In genomic region chr16:56428087-56428486, GRCh38 we compare ENCODE assay signal across 20 cellular contexts. TPM values are rescaled to one million over a fixed set of nuclear protein-coding genes. Genes with fewer than 3 reads are reported as not detected.
A peak's percentile ranks its signal among the peaks of the same experiment; 100 is the strongest.
DNase-seq lines count a peak whose midpoint lies in the region; ATAC-seq, FAIRE-seq and TF ChIP-seq lines count a peak whose summit lies in the region.
"Had no signal": no experiment of that assay in that cellular context is flagged by ENCODE, and none has a peak within 500 bp of the region (broad histone marks: within the 10 kb centered on the region; RNA-seq: fewer than 3 reads in every experiment).

No MANE protein-coding gene starts in this region.

- no peaks in the 10 kb centered on the region for H3K36me3 ChIP-seq in small intestine (ENCODE audit: control insufficient read depth in 2 of 2, insufficient read depth in 2 of 2, low read length in 2 of 2)

- H3K4me1 ChIP-seq in small intestine (ENCODE audit: control insufficient read depth in 2 of 2, insufficient read depth in 1 of 2, low read depth in 1 of 2, low read length in 1 of 2) = peaks cover under 1 to 4% of the 10 kb centered on the region in 2 donors

- H3K9me3 ChIP-seq in small intestine (ENCODE audit: control insufficient read depth, low read depth) = no peaks in the 10 kb centered on the region
- H3K9me3 ChIP-seq: MG63, Peyer's patch had no signal

- intact Hi-C loops in activated CD4-positive, alpha-beta T cell treated with anti-CD3 and anti-CD28 coated beads for 36 hours (cut with DNase I, micrococcal nuclease) = loop anchor here in 1 of 2 experiments (5.0 to 10.0 kb wide), 2 partner anchors 226 to 1307 kb away; partner anchors contain the start of gene KATNB1
- intact Hi-C loops in activated CD4-positive, alpha-beta T cell treated with anti-CD3 and anti-CD28 coated beads, Interleukin-2, amount 10 ng/mL, durations not matched to agents 24 days and 14 days (cut with micrococcal nuclease) = loop anchor here (10.0 kb wide), 1 partner anchor 233 kb away; the partner anchor contains the start of gene GNAO1

- no peak for FAIRE-seq in small intestine (lab: Jason Lieb, UNC)
- FAIRE-seq: GM12891, GM18507 had no signal

- DNase-seq in activated CD4-positive, alpha-beta T cell treated with anti-CD3 and anti-CD28 coated beads for 36 hours = peak; percentile 21
- no peak for DNase-seq in activated CD4-positive, alpha-beta T cell treated with anti-CD3 and anti-CD28 coated beads, Interleukin-2, amount 10 ng/mL, durations not matched to agents 24 days and 14 days
- peak; percentile 58 for DNase-seq in choroid plexus epithelial cell (ENCODE audit: low read depth)
- peak; percentile 57 for DNase-seq in iris pigment epithelial cell (ENCODE audit: low read depth)
- no peak for DNase-seq in stimulated activated effector memory CD8-positive, alpha-beta T cell treated with anti-CD3 and anti-CD28 coated beads, Interleukin-12 subunit alpha, Interleukin-12 subunit beta, amount 100 ng/mL, for 72 hours (ENCODE audit: low spot score in 2 of 2)
- DNase-seq in activated effector memory CD4-positive, alpha-beta T cell treated with Interleukin-2 at 50 U/mL for 16 hours = no peak
- DNase-seq in DMS114 treated with DMSO at 0.1 percent for 48 hours (lab: John Stamatoyannopoulos, UW; ENCODE audit: unreplicated experiment) = no peak
- no peak for DNase-seq in small intestine
- DNase-seq: GDM1, GOT3, MG63, NCI-H1092, NCI-H146, NCI-H2081 treated with DMSO at 0.1 percent for 48 hours, NCI-H510A treated with DMSO at 0.1 percent for 48 hours, Peyer's patch had no signal

- ATAC-seq in activated CD4-positive, alpha-beta T cell treated with anti-CD3 and anti-CD28 coated beads for 36 hours = peak; percentile 7
- peak; percentile 29 for ATAC-seq in stimulated activated effector memory CD8-positive, alpha-beta T cell treated with anti-CD3 and anti-CD28 coated beads, Interleukin-12 subunit alpha, Interleukin-12 subunit beta, amount 100 ng/mL, for 72 hours
- ATAC-seq: Right ventricle myocardium inferior had no signal

- H3K4me1 Mint-ChIP-seq in activated CD4-positive, alpha-beta T cell treated with anti-CD3 and anti-CD28 coated beads for 36 hours = peaks cover 34% of the 10 kb centered on the region
- H3K4me1 Mint-ChIP-seq in activated CD4-positive, alpha-beta T cell treated with anti-CD3 and anti-CD28 coated beads, Interleukin-2, amount 10 ng/mL, durations not matched to agents 24 days and 14 days = peaks cover 15% of the 10 kb centered on the region
- peaks cover 20% of the 10 kb centered on the region for H3K4me1 Mint-ChIP-seq in stimulated activated effector memory CD8-positive, alpha-beta T cell treated with anti-CD3 and anti-CD28 coated beads, Interleukin-12 subunit alpha, Interleukin-12 subunit beta, amount 100 ng/mL, for 72 hours

- WGBS in small intestine, 3 donors = 58 to 77% (median 61%) methylated on average over 2 of the region's 2 CpGs

- H3K27me3 Mint-ChIP-seq in activated CD4-positive, alpha-beta T cell treated with anti-CD3 and anti-CD28 coated beads for 36 hours = no peaks in the 10 kb centered on the region
- no peaks in the 10 kb centered on the region for H3K27me3 Mint-ChIP-seq in activated CD4-positive, alpha-beta T cell treated with anti-CD3 and anti-CD28 coated beads, Interleukin-2, amount 10 ng/mL, durations not matched to agents 24 days and 14 days

- TF ChIP-seq CTCF in choroid plexus epithelial cell (conservative IDR thresholded peaks at IDR 0.05; ENCODE audit: low read depth, low read length) = no peak

- no peak overlapping the region for H3K4me3 Mint-ChIP-seq in activated CD4-positive, alpha-beta T cell treated with anti-CD3 and anti-CD28 coated beads for 36 hours
- no peak overlapping the region for H3K4me3 Mint-ChIP-seq in activated CD4-positive, alpha-beta T cell treated with anti-CD3 and anti-CD28 coated beads, Interleukin-2, amount 10 ng/mL, durations not matched to agents 24 days and 14 days
- no peak overlapping the region for H3K4me3 Mint-ChIP-seq in stimulated activated effector memory CD8-positive, alpha-beta T cell treated with anti-CD3 and anti-CD28 coated beads, Interleukin-12 subunit alpha, Interleukin-12 subunit beta, amount 100 ng/mL, for 72 hours

- H3K27ac ChIP-seq in small intestine (ENCODE audit: low read depth in 1 of 2, low read length in 1 of 2) = no peak overlapping the region
- H3K27ac ChIP-seq: KMS-11, Peyer's patch had no signal

- CTCF ChIA-PET in activated CD4-positive, alpha-beta T cell treated with anti-CD3 and anti-CD28 coated beads for 36 hours (lab: Charles Lee) = interaction anchor here (2.3 kb wide), 1 partner anchor 22 kb away, joined by 9 read pairs; the partner anchor contains the start of genes NUDT21 and OGFOD1

- no peaks in the 10 kb centered on the region for H3K9me3 Mint-ChIP-seq in activated CD4-positive, alpha-beta T cell treated with anti-CD3 and anti-CD28 coated beads for 36 hours (ENCODE audit: low read depth)
- no peaks in the 10 kb centered on the region for H3K9me3 Mint-ChIP-seq in activated CD4-positive, alpha-beta T cell treated with anti-CD3 and anti-CD28 coated beads, Interleukin-2, amount 10 ng/mL, durations not matched to agents 24 days and 14 days
- no peaks in the 10 kb centered on the region for H3K9me3 Mint-ChIP-seq in stimulated activated effector memory CD8-positive, alpha-beta T cell treated with anti-CD3 and anti-CD28 coated beads, Interleukin-12 subunit alpha, Interleukin-12 subunit beta, amount 100 ng/mL, for 72 hours

- POLR2A ChIA-PET in activated CD4-positive, alpha-beta T cell treated with anti-CD3 and anti-CD28 coated beads for 36 hours (lab: Charles Lee) = interaction anchor here (0.9 to 1.8 kb wide), 2 partner anchors 19 to 24 kb away, joined by 3 to 6 read pairs; partner anchors contain the start of genes NUDT21 and OGFOD1

- H3K4me3 ChIP-seq in choroid plexus epithelial cell (ENCODE audit: low read depth, low read length) (no peak overlapping the region), small intestine (ENCODE audit: low read depth in 1 of 2, low read length in 2 of 2) (no peak overlapping the region)
- H3K4me3 ChIP-seq: MG63, Peyer's patch had no signal

- peak overlapping the region; percentile 19 for H3K27ac Mint-ChIP-seq in activated CD4-positive, alpha-beta T cell treated with anti-CD3 and anti-CD28 coated beads for 36 hours
- no peak overlapping the region for H3K27ac Mint-ChIP-seq in activated CD4-positive, alpha-beta T cell treated with anti-CD3 and anti-CD28 coated beads, Interleukin-2, amount 10 ng/mL, durations not matched to agents 24 days and 14 days
- peak overlapping the region; percentile 29 for H3K27ac Mint-ChIP-seq in stimulated activated effector memory CD8-positive, alpha-beta T cell treated with anti-CD3 and anti-CD28 coated beads, Interleukin-12 subunit alpha, Interleukin-12 subunit beta, amount 100 ng/mL, for 72 hours

- peaks cover 24% of the 10 kb centered on the region for H3K36me3 Mint-ChIP-seq in activated CD4-positive, alpha-beta T cell treated with anti-CD3 and anti-CD28 coated beads for 36 hours (ENCODE audit: low read depth)
- H3K36me3 Mint-ChIP-seq in activated CD4-positive, alpha-beta T cell treated with anti-CD3 and anti-CD28 coated beads, Interleukin-2, amount 10 ng/mL, durations not matched to agents 24 days and 14 days (ENCODE audit: low read depth) = peaks cover 32% of the 10 kb centered on the region
- H3K36me3 Mint-ChIP-seq in stimulated activated effector memory CD8-positive, alpha-beta T cell treated with anti-CD3 and anti-CD28 coated beads, Interleukin-12 subunit alpha, Interleukin-12 subunit beta, amount 100 ng/mL, for 72 hours = peaks cover 41% of the 10 kb centered on the region

- no peaks in the 10 kb centered on the region for H3K27me3 ChIP-seq in small intestine (ENCODE audit: control insufficient read depth in 2 of 2, insufficient read depth in 2 of 2, low read length in 2 of 2)
- H3K27me3 ChIP-seq: MG63, Peyer's patch had no signal

RNA-seq across cellular contexts. Expression of gene AMFR, which starts 2.7 kb away (rescaled TPM):
- total RNA-seq in activated CD4-positive, alpha-beta T cell treated with anti-CD3 and anti-CD28 coated beads for 36 hours = 10 to 100 TPM; 34.0 to 48.0 TPM
- 50.6 and 52.3 TPM in 2 replicates for total RNA-seq in activated CD4-positive, alpha-beta T cell treated with anti-CD3 and anti-CD28 coated beads, Interleukin-2, amount 10 ng/mL, durations not matched to agents 24 days and 14 days
- 10 to 100 TPM; 55.9 to 75.1 (median 65.8) TPM for polyA plus RNA-seq in small intestine

RNA-seq across cellular contexts. Expression of gene NUDT21, which starts 23.0 kb away (rescaled TPM):
- total RNA-seq in activated CD4-positive, alpha-beta T cell treated with anti-CD3 and anti-CD28 coated beads for 36 hours = 100 to 1,000 TPM; 333 to 349 TPM
- total RNA-seq in activated CD4-positive, alpha-beta T cell treated with anti-CD3 and anti-CD28 coated beads, Interleukin-2, amount 10 ng/mL, durations not matched to agents 24 days and 14 days = 282 and 297 TPM in 2 replicates
- 10 to 100 TPM; 27.5 to 52.4 (median 49.6) TPM for polyA plus RNA-seq in small intestine

RNA-seq across cellular contexts. Expression of gene OGFOD1, which starts 23.3 kb away (rescaled TPM):
- total RNA-seq in activated CD4-positive, alpha-beta T cell treated with anti-CD3 and anti-CD28 coated beads for 36 hours = 10 to 100 TPM; 56.2 to 64.1 TPM
- 87.0 and 89.2 TPM in 2 replicates for total RNA-seq in activated CD4-positive, alpha-beta T cell treated with anti-CD3 and anti-CD28 coated beads, Interleukin-2, amount 10 ng/mL, durations not matched to agents 24 days and 14 days
- 10 to 100 TPM in 1 of 3 donors, 1 to 10 TPM in 2; 5.9 to 16.9 (median 7.2) TPM for polyA plus RNA-seq in small intestine

Comparison
In these comparisons a context has a peak if more than half of its experiments do, and no peak if none do; other contexts are left out.
1. DNase-seq: peak in activated CD4-positive, alpha-beta T cell treated with anti-CD3 and anti-CD28 coated beads for 36 hours (single experiment), choroid plexus epithelial cell (single experiment) and iris pigment epithelial cell (single experiment); none in activated CD4-positive, alpha-beta T cell treated with anti-CD3 and anti-CD28 coated beads, Interleukin-2, amount 10 ng/mL, durations not matched to agents 24 days and 14 days (single experiment), stimulated activated effector memory CD8-positive, alpha-beta T cell treated with anti-CD3 and anti-CD28 coated beads, Interleukin-12 subunit alpha, Interleukin-12 subunit beta, amount 100 ng/mL, for 72 hours (0 of 2), activated effector memory CD4-positive, alpha-beta T cell treated with Interleukin-2 at 50 U/mL for 16 hours (single experiment), DMS114 treated with DMSO at 0.1 percent for 48 hours (single experiment) and small intestine (single experiment).